9 cellular contexts compared by ENCODE assay signal in genomic region chr7:155490697-155491628, GRCh38. TPM values are rescaled to one million over a fixed set of nuclear protein-coding genes. Genes with fewer than 3 reads are reported as not detected.
DNase-seq lines count a peak whose midpoint lies in the region; ATAC-seq and TF ChIP-seq lines count a peak whose summit lies in the region.
"Had no signal": no experiment of that assay in that cellular context is flagged by ENCODE, and none has a peak within 500 bp of the region (broad histone marks: within the 10 kb centered on the region; RNA-seq: fewer than 3 reads in every experiment).

No MANE protein-coding gene starts in this region.

- H3K9me3 ChIP-seq in HUES48 (ENCODE audit: control insufficient read depth, insufficient read depth, low read length) (no peaks in the 10 kb centered on the region), testis (no peaks in the 10 kb centered on the region), Caco-2 (no peaks in the 10 kb centered on the region)

- H3K56ac ChIP-seq in mesendoderm (ENCODE audit: low read length): peak overlapping the region; percentile 86

- H3K27ac ChIP-seq in HUES48 (ENCODE audit: low read depth, low read length) (peak overlapping the region; percentile 68), mesendoderm (ENCODE audit: low read depth, low read length) (peak overlapping the region; percentile 17), testis (peak overlapping the region; percentile 18 to 45)

- H3K27me3 Mint-ChIP-seq in Caco-2 (ENCODE audit: insufficient read depth, unreplicated experiment): peaks cover 6% of the 10 kb centered on the region

- H3K27ac Mint-ChIP-seq in Caco-2 (ENCODE audit: unreplicated experiment): no peak overlapping the region

- no peak for TF ChIP-seq CTCF in GM06990 (IDR thresholded peaks at IDR 0.05; ENCODE audit: insufficient read depth, low read length, poor library complexity, severe bottlenecking)
- TF ChIP-seq CTCF in testis (IDR thresholded peaks at IDR 0.05): no peak
- no peak for TF ChIP-seq CTCF in Caco-2 (IDR thresholded peaks at IDR 0.05; ENCODE audit: insufficient read depth in 1 of 2, low read depth in 1 of 2, low read length in 1 of 2, severe bottlenecking in 1 of 2, unreplicated experiment in 1 of 2)

- POLR2A ChIA-PET in Caco-2 (lab: Charles Lee): no interaction called here

- no peak overlapping the region for H3K4ac ChIP-seq in mesendoderm (ENCODE audit: low read depth, low read length)

- no peak overlapping the region for H2AK5ac ChIP-seq in mesendoderm (ENCODE audit: low read length)

- no CpG with 5 or more reads among the region's 47 CpGs for WGBS in mesendoderm (ENCODE audit: extremely low coverage, insufficient coverage, low lambda C conversion rate)
- WGBS in testis, 2 donors: 29 to 32% methylated on average over 41 to 47 of the region's 47 CpGs

- H4K8ac ChIP-seq in mesendoderm (ENCODE audit: low read depth, low read length): no peak overlapping the region

- H2BK5ac ChIP-seq in mesendoderm (ENCODE audit: low read length): no peak overlapping the region

- peak; percentile 74 for DNase-seq in GM06990 (ENCODE audit: extremely low read depth, insufficient read length)
- peak; percentile 83 for DNase-seq in cerebellum (ENCODE audit: low spot score)
- peak; percentile 87 for DNase-seq in mesendoderm
- DNase-seq in testis: peak; percentile 65
- DNase-seq in Caco-2: no peak
- DNase-seq in ACHN: no peak

- intact Hi-C loops in testis (cut with DNase I; ENCODE audit: low total_unique reads): no loop called here
- intact Hi-C loops in Caco-2 (cut with micrococcal nuclease; ENCODE audit: unreplicated experiment): no loop called here

- H3K79me2 ChIP-seq in mesendoderm (ENCODE audit: control insufficient read depth, insufficient read depth, low read length): no peaks in the 10 kb centered on the region

- peak overlapping the region; percentile 43 for H3K18ac ChIP-seq in mesendoderm (ENCODE audit: low read length)

- H4K5ac ChIP-seq in mesendoderm (ENCODE audit: low read length): no peak overlapping the region

- peak overlapping the region; percentile 64 for H3K4me2 ChIP-seq in mesendoderm (ENCODE audit: low read length)

- peak overlapping the region; percentile 4 for H2BK120ac ChIP-seq in mesendoderm (ENCODE audit: low read depth, low read length)

- H3K36me3 Mint-ChIP-seq in Caco-2 (ENCODE audit: insufficient read depth, unreplicated experiment): no peaks in the 10 kb centered on the region

- CTCF ChIA-PET in Caco-2 (lab: Charles Lee): no interaction called here

- H3K4me3 Mint-ChIP-seq in Caco-2 (ENCODE audit: unreplicated experiment): no peak overlapping the region

- peak overlapping the region; percentile 42 for H3K4me3 ChIP-seq in GM06990 (replicated peaks; ENCODE audit: low read depth, low read length)
- peak overlapping the region; percentile 53 for H3K4me3 ChIP-seq in HUES48 (ENCODE audit: low read depth, low read length)
- peak overlapping the region; percentile 16 for H3K4me3 ChIP-seq in mesendoderm (ENCODE audit: low read length)
- H3K4me3 ChIP-seq in testis: peak overlapping the region; percentile 25 to 59
- H3K4me3 ChIP-seq in Caco-2 (ENCODE audit: low read depth, low read length): no peak overlapping the region

- in situ Hi-C loops in ACHN (cut with HindIII; ENCODE audit: low pct_ligation_motif_present, low pct_unique_long_range_greater_than_20kb, low sequenced_read_pairs): no loop called here

- no peaks in the 10 kb centered on the region for H3K4me1 Mint-ChIP-seq in Caco-2 (ENCODE audit: low read depth, unreplicated experiment)

- no peak overlapping the region for H2BK15ac ChIP-seq in mesendoderm (replicated peaks; ENCODE audit: low read depth)

- no peaks in the 10 kb centered on the region for H3K79me1 ChIP-seq in mesendoderm (ENCODE audit: low read length)

- TF ChIP-seq POLR2A in testis (IDR thresholded peaks at IDR 0.05): no peak

- H3K23ac ChIP-seq in mesendoderm (ENCODE audit: low read length): no peak overlapping the region

- no peaks in the 10 kb centered on the region for H3K9me3 Mint-ChIP-seq in Caco-2 (ENCODE audit: unreplicated experiment)

- H3K36me3 ChIP-seq in GM06990 (ENCODE audit: control insufficient read depth, insufficient read depth, low read length) (no peaks in the 10 kb centered on the region), HUES48 (ENCODE audit: control insufficient read depth, insufficient read depth, low read length) (no peaks in the 10 kb centered on the region), mesendoderm (ENCODE audit: control insufficient read depth, insufficient read depth, low read length) (no peaks in the 10 kb centered on the region), testis (ENCODE audit: low read depth, missing control alignments) (no peaks in the 10 kb centered on the region), Caco-2 (ENCODE audit: control insufficient read depth, insufficient read depth, low read length) (no peaks in the 10 kb centered on the region)

- H3K9ac ChIP-seq in HUES48 (ENCODE audit: low read depth, low read length) (no peak overlapping the region), mesendoderm (ENCODE audit: low read length) (peak overlapping the region; percentile 61)

- H3K4me1 ChIP-seq in HUES48 (ENCODE audit: control insufficient read depth, insufficient read depth, low read length) (peaks cover 17% of the 10 kb centered on the region; the same call in 1 of the 2 replicates), mesendoderm (ENCODE audit: control insufficient read depth, low read depth, low read length) (peaks cover 5% of the 10 kb centered on the region), testis (peaks cover 9% of the 10 kb centered on the region), Caco-2 (no peaks in the 10 kb centered on the region)

- no TSS peak for BruUV-seq in Caco-2 (replicated peaks; lab: Mats Ljungman, UMichigan)

- no peaks in the 10 kb centered on the region for H3K27me3 ChIP-seq in GM06990 (replicated peaks; ENCODE audit: control insufficient read depth, insufficient read depth, low read length)
- peaks cover 90% of the 10 kb centered on the region for H3K27me3 ChIP-seq in HUES48 (ENCODE audit: control insufficient read depth, insufficient read depth, low read length)
- H3K27me3 ChIP-seq in mesendoderm (ENCODE audit: insufficient read depth, low read length, poor library complexity): no peaks in the 10 kb centered on the region
- H3K27me3 ChIP-seq in testis: no peaks in the 10 kb centered on the region
- H3K27me3 ChIP-seq in Caco-2 (replicated peaks; ENCODE audit: control insufficient read depth, insufficient read depth, low read length): no peaks in the 10 kb centered on the region

- ATAC-seq in GM21390 (IDR thresholded peaks at IDR 0.05; ENCODE audit: unreplicated experiment): peak; percentile 92

RNA-seq across cellular contexts. Expression of gene EN2, which starts 33.0 kb away (rescaled TPM):
- 11.9 TPM for total RNA-seq in cerebellum
- polyA plus RNA-seq in mesendoderm (2013, experiment 1 of 2): not detected
- polyA plus RNA-seq in mesendoderm (2013, experiment 2 of 2): not detected
- total RNA-seq in testis: 1 to 10 TPM in 1 of 2 donors, under 1 TPM in 1; 0.81 to 1.6 TPM
- polyA plus RNA-seq in testis (ENCODE audit: insufficient read depth, low read depth, low replicate concordance): 1.6 TPM
- total RNA-seq in Caco-2 (2022): 1.1 and 1.5 TPM in 2 replicates

RNA-seq across cellular contexts. Expression of gene CNPY1, which starts 55.4 kb away (rescaled TPM):
- total RNA-seq in cerebellum (19.4 TPM), testis (under 1 TPM; 0.31 to 0.47 TPM), Caco-2 (2022) (not detected in 2 replicates)
- 0.03 TPM for polyA plus RNA-seq in mesendoderm (2013, experiment 1 of 2)
- not detected for polyA plus RNA-seq in mesendoderm (2013, experiment 2 of 2)
- polyA plus RNA-seq in testis (ENCODE audit: insufficient read depth, low read depth, low replicate concordance): 0.25 TPM
- total RNA-seq: NCI-H460 had no signal

Comparison
In these comparisons a context has a peak if more than half of its experiments do, and no peak if none do; other contexts are left out.
1. DNase-seq: peak in GM06990 (single experiment), cerebellum (single experiment), mesendoderm (single experiment) and testis (single experiment); none in Caco-2 (0 of 2) and ACHN (single experiment).
2. H3K27ac ChIP-seq: peak in every context shown above with its lines; median percentile 68 in HUES48; 32 in testis; 17 in mesendoderm.
3. RNA of gene CNPY1, which starts 55.4 kb away (total RNA-seq): 19.4 TPM in cerebellum (single experiment); 0.31 to 0.47 TPM in testis and not detected in Caco-2; every median in the first group is over 10 times any median in the second.